16 cellular contexts compared by ENCODE assay signal in genomic region chr9:126400571-126400970, GRCh38.
DNase-seq lines count a peak whose midpoint lies in the region; ATAC-seq and TF ChIP-seq lines count a peak whose summit lies in the region.
"Had no signal": no experiment of that assay in that cellular context is flagged by ENCODE, and none has a peak within 500 bp of the region (broad histone marks: within the 10 kb centered on the region; RNA-seq: fewer than 3 reads in every experiment).

No MANE protein-coding gene starts in this region.

- no peak overlapping the region for H3K4me3 ChIP-seq in left ventricle myocardium inferior
- no peak overlapping the region for H3K4me3 ChIP-seq in right atrium auricular region
- peak overlapping the region; percentile 46 for H3K4me3 ChIP-seq in neural cell (ENCODE audit: low read length)
- H3K4me3 ChIP-seq: A549, GM23248 had no signal

- no peaks in the 10 kb centered on the region for H3F3A ChIP-seq in neural cell (ENCODE audit: insufficient read depth, low read length, poor library complexity, severe bottlenecking)

- H3K9me3 ChIP-seq in left ventricle myocardium inferior (replicated peaks) = no peaks in the 10 kb centered on the region
- no peaks in the 10 kb centered on the region for H3K9me3 ChIP-seq in right atrium auricular region
- no peaks in the 10 kb centered on the region for H3K9me3 ChIP-seq in neural cell (ENCODE audit: low read length)
- H3K9me3 ChIP-seq: A549, Caco-2 had no signal

- TF ChIP-seq RAD21 in neural cell (conservative IDR thresholded peaks at IDR 0.05) = no peak

- DNase-seq in activated CD8-positive, alpha-beta memory T cell treated with anti-CD3 and anti-CD28 coated beads, Interleukin-2, amount 10 ng/mL, durations not matched to agents 7 days and 5 days = no peak
- DNase-seq in activated CD8-positive, alpha-beta memory T cell treated with anti-CD3 and anti-CD28 coated beads for 24 hours = no peak
- DNase-seq in left ventricle myocardium inferior (no peak), right atrium auricular region (ENCODE audit: low spot score) (no peak)
- no peak for DNase-seq in activated CD4-positive, alpha-beta T cell treated with anti-CD3 and anti-CD28 coated beads, Interleukin-2, amount 50 U/mL, for 48 hours
- DNase-seq: AML-193; Caco-2; CD4-positive, alpha-beta T cell; GM23248; HCEC 1CT had no signal

- H3K36me3 ChIP-seq in left ventricle myocardium inferior (peaks cover 31% of the 10 kb centered on the region), right atrium auricular region (no peaks in the 10 kb centered on the region), neural cell (ENCODE audit: insufficient read depth, low read length) (no peaks in the 10 kb centered on the region)

- H3K4me2 ChIP-seq in neural cell (ENCODE audit: low read length) = no peak overlapping the region
- H3K4me2 ChIP-seq: A549 had no signal

- peaks cover 25% of the 10 kb centered on the region for H3K36me3 Mint-ChIP-seq in activated CD8-positive, alpha-beta memory T cell treated with anti-CD3 and anti-CD28 coated beads, Interleukin-2, amount 10 ng/mL, durations not matched to agents 7 days and 5 days

- no peaks in the 10 kb centered on the region for H3K9me3 Mint-ChIP-seq in activated CD8-positive, alpha-beta memory T cell treated with anti-CD3 and anti-CD28 coated beads, Interleukin-2, amount 10 ng/mL, durations not matched to agents 7 days and 5 days (ENCODE audit: low read depth)
- H3K9me3 Mint-ChIP-seq: CD4-positive, alpha-beta T cell had no signal

- H3K27ac ChIP-seq in left ventricle myocardium inferior (replicated peaks) (peak overlapping the region; percentile 62), right atrium auricular region (no peak overlapping the region), neural cell (ENCODE audit: low read length) (peak overlapping the region; percentile 92)
- H3K27ac ChIP-seq: 22Rv1, A549, C4-2B, GM23248 had no signal

- H2AFZ ChIP-seq in neural cell (ENCODE audit: low read depth, low read length) = no peak overlapping the region
- H2AFZ ChIP-seq: GM23248 had no signal

- no peak for ATAC-seq in activated CD8-positive, alpha-beta memory T cell treated with anti-CD3 and anti-CD28 coated beads, Interleukin-2, amount 10 ng/mL, durations not matched to agents 7 days and 5 days
- ATAC-seq in HG03571 (IDR thresholded peaks at IDR 0.05; ENCODE audit: unreplicated experiment) = no peak
- ATAC-seq: A549, HepG2 had no signal

- H3K9me2 ChIP-seq in neural cell (ENCODE audit: insufficient read depth, low read length) = no peaks in the 10 kb centered on the region

- H3K27ac Mint-ChIP-seq in activated CD8-positive, alpha-beta memory T cell treated with anti-CD3 and anti-CD28 coated beads, Interleukin-2, amount 10 ng/mL, durations not matched to agents 7 days and 5 days = peak overlapping the region; percentile 38
- H3K27ac Mint-ChIP-seq: CD4-positive, alpha-beta T cell had no signal

- H3K4me1 ChIP-seq in left ventricle myocardium inferior (peaks cover 37% of the 10 kb centered on the region), right atrium auricular region (peaks cover 0 to 4% of the 10 kb centered on the region in 2 donors)
- H3K4me1 ChIP-seq: Caco-2 had no signal

- H3K4me3 Mint-ChIP-seq in activated CD8-positive, alpha-beta memory T cell treated with anti-CD3 and anti-CD28 coated beads, Interleukin-2, amount 10 ng/mL, durations not matched to agents 7 days and 5 days = no peak overlapping the region
- H3K4me3 Mint-ChIP-seq: CD4-positive, alpha-beta T cell had no signal

- H3K9ac ChIP-seq in neural cell (ENCODE audit: low read length) = peak overlapping the region; percentile 69
- H3K9ac ChIP-seq: GM23248 had no signal

- H3K27me3 Mint-ChIP-seq in activated CD8-positive, alpha-beta memory T cell treated with anti-CD3 and anti-CD28 coated beads, Interleukin-2, amount 10 ng/mL, durations not matched to agents 7 days and 5 days = no peaks in the 10 kb centered on the region
- H3K27me3 Mint-ChIP-seq: CD4-positive, alpha-beta T cell had no signal

- intact Hi-C loops in left ventricle myocardium inferior (cut with micrococcal nuclease) = no loop called here

- no peak for TF ChIP-seq EP300 in neural cell (conservative IDR thresholded peaks at IDR 0.05; ENCODE audit: poor library complexity, severe bottlenecking)

- H4K20me1 ChIP-seq in neural cell (ENCODE audit: insufficient read depth) = no peaks in the 10 kb centered on the region

- H3K79me2 ChIP-seq in neural cell (replicated peaks; ENCODE audit: insufficient read depth, low read length) = no peaks in the 10 kb centered on the region

- H3K4me1 Mint-ChIP-seq in activated CD8-positive, alpha-beta memory T cell treated with anti-CD3 and anti-CD28 coated beads, Interleukin-2, amount 10 ng/mL, durations not matched to agents 7 days and 5 days = peaks cover 65% of the 10 kb centered on the region

- no peaks in the 10 kb centered on the region for H3K27me3 ChIP-seq in left ventricle myocardium inferior (ENCODE audit: low read depth)
- H3K27me3 ChIP-seq in right atrium auricular region = no peaks in the 10 kb centered on the region
- H3K27me3 ChIP-seq in neural cell (ENCODE audit: insufficient read depth, low read depth, low read length) = no peaks in the 10 kb centered on the region

- TF ChIP-seq CTCF in left ventricle myocardium inferior (IDR thresholded peaks at IDR 0.05; ENCODE audit: borderline replicate concordance) = no peak
- TF ChIP-seq CTCF in right atrium auricular region (IDR thresholded peaks at IDR 0.05) = no peak
- no peak for TF ChIP-seq CTCF in neural cell (IDR thresholded peaks at IDR 0.05; ENCODE audit: poor library complexity, severe bottlenecking)

- CTCF ChIA-PET in activated CD8-positive, alpha-beta memory T cell treated with anti-CD3 and anti-CD28 coated beads, Interleukin-2, amount 10 ng/mL, durations not matched to agents 7 days and 5 days (lab: Charles Lee) = interaction anchor here (1.7 to 7.9 kb wide), 5 partner anchors 68 to 99 kb away, joined by 4 to 107 read pairs (median 18); partner anchors contain the start of gene MVB12B

TF ChIP-seq in neural cell, 6 proteins besides CTCF, POLR2A, EP300 and RAD21:
- TF ChIP-seq EZH2 (IDR thresholded peaks at IDR 0.05; ENCODE audit: borderline replicate concordance, insufficient read depth, low read length, poor library complexity, severe bottlenecking) = no peak

Comparison
In these comparisons a context has a peak if more than half of its experiments do, and no peak if none do; other contexts are left out.
1. H3K27ac ChIP-seq: peak in left ventricle myocardium inferior (single experiment) and neural cell (single experiment); none in right atrium auricular region (0 of 2).